30 cellular contexts compared by ENCODE assay signal in genomic region chr5:177092178-177093081, GRCh38.
"Had no signal": no experiment of that assay in that cellular context is flagged by ENCODE, and none has a peak within 500 bp of the region (broad histone marks: within the 10 kb centered on the region; RNA-seq: fewer than 3 reads in every experiment).

No MANE protein-coding gene starts in this region.

- H3K9me3 Mint-ChIP-seq: naive B cell; naive thymus-derived CD8-positive, alpha-beta T cell; natural killer cell treated with Interleukin-12 subunit alpha and Interleukin-12 subunit beta and Interleukin-15 and Interleukin-18, amount 100 ng/mL, for 72 hours; neural progenitor cell; stimulated activated effector memory CD8-positive, alpha-beta T cell treated with anti-CD3 and anti-CD28 coated beads, Interleukin-12 subunit alpha, Interleukin-12 subunit beta, amount 100 ng/mL, for 72 hours; stimulated activated naive B cell treated with anti-CD40 and anti-IgM and Interleukin-4, amounts not matched to agents 10 μg/mL and 1 μg/mL and 100 μg/mL, for 72 hours; stimulated activated naive CD8-positive, alpha-beta T cell treated with anti-CD3 and anti-CD28 coated beads, Interleukin-15, Interleukin-2, amounts not matched to agents 100 ng/mL and 50 ng/mL, for 24 hours had no signal

- H3K36me3 ChIP-seq: neural progenitor cell, neutrophil, ovary, thoracic aorta, thyroid gland, tibial nerve, upper lobe of left lung, vagina had no signal

- H3K4me3 ChIP-seq: neural progenitor cell, ovary, psoas muscle, skin epidermis, stomach, thoracic aorta, thyroid gland, tibial nerve, upper lobe of left lung, vagina had no signal

- H3K27me3 Mint-ChIP-seq: progenitor cell of endocrine pancreas had no signal

- FAIRE-seq: urothelium cell line had no signal

- H3K4me2 ChIP-seq: neural progenitor cell had no signal

- H3K36me3 Mint-ChIP-seq: naive B cell; naive thymus-derived CD8-positive, alpha-beta T cell; natural killer cell treated with Interleukin-12 subunit alpha and Interleukin-12 subunit beta and Interleukin-15 and Interleukin-18, amount 100 ng/mL, for 72 hours; neural progenitor cell; stimulated activated naive B cell treated with anti-CD40 and anti-IgM and Interleukin-4, amounts not matched to agents 10 μg/mL and 1 μg/mL and 100 μg/mL, for 72 hours had no signal

- H3K27me3 ChIP-seq: ovary, thyroid gland, upper lobe of left lung, vagina had no signal

- H3K9ac ChIP-seq: neural progenitor cell, parathyroid adenoma had no signal

- H2AFZ ChIP-seq: neural progenitor cell, parathyroid adenoma had no signal

- H3K4me3 Mint-ChIP-seq: naive B cell; natural killer cell treated with Interleukin-12 subunit alpha and Interleukin-12 subunit beta and Interleukin-15 and Interleukin-18, amount 100 ng/mL, for 72 hours; neural progenitor cell; stimulated activated effector memory CD8-positive, alpha-beta T cell treated with anti-CD3 and anti-CD28 coated beads, Interleukin-12 subunit alpha, Interleukin-12 subunit beta, amount 100 ng/mL, for 72 hours; stimulated activated naive B cell treated with anti-CD40 and anti-IgM and Interleukin-4, amounts not matched to agents 10 μg/mL and 1 μg/mL and 100 μg/mL, for 72 hours; stimulated activated naive CD8-positive, alpha-beta T cell treated with anti-CD3 and anti-CD28 coated beads, Interleukin-15, Interleukin-2, amounts not matched to agents 100 ng/mL and 50 ng/mL, for 24 hours had no signal

- H3K27ac ChIP-seq: neural progenitor cell, neutrophil, ovary, parathyroid adenoma, psoas muscle, skin epidermis, thoracic aorta, thyroid gland, tibial nerve, vagina had no signal

- H3K4me1 ChIP-seq: parathyroid adenoma, psoas muscle had no signal

- ATAC-seq: naive thymus-derived CD8-positive, alpha-beta T cell; natural killer cell treated with Interleukin-12 subunit alpha and Interleukin-12 subunit beta and Interleukin-15 and Interleukin-18, amount 100 ng/mL, for 72 hours; psoas muscle; right cardiac atrium; sciatic nerve; stimulated activated effector memory CD8-positive, alpha-beta T cell treated with anti-CD3 and anti-CD28 coated beads, Interleukin-12 subunit alpha, Interleukin-12 subunit beta, amount 100 ng/mL, for 72 hours; stimulated activated naive B cell treated with anti-CD40 and anti-IgM and Interleukin-4, amounts not matched to agents 10 μg/mL and 1 μg/mL and 100 μg/mL, for 72 hours had no signal

- DNase-seq: naive B cell; naive thymus-derived CD8-positive, alpha-beta T cell; nucleus accumbens; posterior cingulate gyrus; psoas muscle; stimulated activated CD4-positive, alpha-beta T cell treated with anti-CD3 and anti-CD28 coated beads, Interleukin-15, amount 100 ng/mL, for 24 hours; stimulated activated CD4-positive, alpha-beta T cell treated with anti-CD3 and anti-CD28 coated beads, Interleukin-2, amount 100 ng/mL, for 24 hours; stimulated activated CD4-positive, alpha-beta T cell treated with anti-CD3 and anti-CD28 coated beads, Interleukin-2, amount 100 ng/mL, for 48 hours; stimulated activated CD4-positive, alpha-beta T cell treated with anti-CD3 and anti-CD28 coated beads, Interleukin-4, amount 100 ng/mL, for 24 hours; stimulated activated naive B cell treated with anti-CD40 and anti-IgM and Interleukin-4, amounts not matched to agents 10 μg/mL and 1 μg/mL and 100 μg/mL, for 72 hours; stimulated activated naive CD4-positive, alpha-beta T cell treated with Interleukin-2 at 50 U/mL for 16 hours; stomach; thyroid gland; trophoblast cell had no signal

- H3K9me3 ChIP-seq: neutrophil, ovary, psoas muscle, stomach, thoracic aorta, thyroid gland, tibial nerve, upper lobe of left lung, vagina had no signal

- H3K79me2 ChIP-seq: parathyroid adenoma had no signal

- H3K27ac Mint-ChIP-seq: naive thymus-derived CD8-positive, alpha-beta T cell; natural killer cell treated with Interleukin-12 subunit alpha and Interleukin-12 subunit beta and Interleukin-15 and Interleukin-18, amount 100 ng/mL, for 72 hours; progenitor cell of endocrine pancreas; stimulated activated effector memory CD8-positive, alpha-beta T cell treated with anti-CD3 and anti-CD28 coated beads, Interleukin-12 subunit alpha, Interleukin-12 subunit beta, amount 100 ng/mL, for 72 hours; stimulated activated naive B cell treated with anti-CD40 and anti-IgM and Interleukin-4, amounts not matched to agents 10 μg/mL and 1 μg/mL and 100 μg/mL, for 72 hours; stimulated activated naive CD8-positive, alpha-beta T cell treated with anti-CD3 and anti-CD28 coated beads, Interleukin-15, Interleukin-2, amounts not matched to agents 100 ng/mL and 50 ng/mL, for 24 hours had no signal
